3 cellular contexts compared by ENCODE assay signal in the genomic region with DNA sequence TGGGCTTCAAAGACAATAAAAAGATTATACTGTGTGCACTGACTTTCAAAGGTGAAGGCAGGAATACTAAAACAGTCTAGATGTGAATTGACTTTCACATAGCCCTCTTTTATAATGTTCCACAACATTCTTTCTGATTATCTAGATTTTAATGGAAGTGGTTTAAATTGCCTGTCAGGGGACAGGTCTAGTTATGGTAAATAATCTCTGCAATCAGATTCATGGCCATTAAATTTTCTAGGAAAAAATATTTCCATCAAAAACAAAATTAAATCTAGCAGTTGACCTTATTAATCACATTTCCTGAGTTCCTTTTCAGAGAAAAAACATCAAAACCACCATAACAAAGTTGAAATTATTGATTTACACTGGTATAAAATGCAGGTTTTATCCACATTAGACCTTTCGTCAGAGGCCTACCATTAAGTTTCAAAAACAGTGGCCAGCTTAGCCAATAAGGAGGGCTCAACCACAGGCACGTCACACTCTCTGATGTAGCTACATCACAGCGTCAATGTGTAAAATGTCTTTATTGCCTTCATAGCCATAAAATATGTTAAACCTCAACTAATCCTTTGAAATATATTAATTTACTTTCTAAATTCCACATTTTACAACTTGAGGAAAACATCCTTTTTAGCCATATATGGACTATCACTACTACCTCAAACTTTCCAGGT.
TF ChIP-seq lines count a peak whose summit lies in the region.

No MANE protein-coding gene starts in this region.

TF ChIP-seq in A549, 52 proteins besides CTCF, POLR2A, EP300 and RAD21:
- TF ChIP-seq FOSL2 (IDR thresholded peaks at IDR 0.05) = no peak
- TF ChIP-seq FOSL2 (CRISPR knock-in tag; IDR thresholded peaks at IDR 0.05) = no peak
- TF ChIP-seq POLR2AphosphoS2 (conservative IDR thresholded peaks at IDR 0.05; ENCODE audit: low read length) = no peak
- TF ChIP-seq SREBF2 (IDR thresholded peaks at IDR 0.05) = no peak
- TF ChIP-seq KDM1A (IDR thresholded peaks at IDR 0.05; ENCODE audit: low read depth) = no peak

TF ChIP-seq in HEK293, 187 proteins besides CTCF, POLR2A, EP300 and RAD21:
- no peak for TF ChIP-seq KLF8 (tag by site-specific recombination; IDR thresholded peaks at IDR 0.05)
- TF ChIP-seq, protein P1, sequence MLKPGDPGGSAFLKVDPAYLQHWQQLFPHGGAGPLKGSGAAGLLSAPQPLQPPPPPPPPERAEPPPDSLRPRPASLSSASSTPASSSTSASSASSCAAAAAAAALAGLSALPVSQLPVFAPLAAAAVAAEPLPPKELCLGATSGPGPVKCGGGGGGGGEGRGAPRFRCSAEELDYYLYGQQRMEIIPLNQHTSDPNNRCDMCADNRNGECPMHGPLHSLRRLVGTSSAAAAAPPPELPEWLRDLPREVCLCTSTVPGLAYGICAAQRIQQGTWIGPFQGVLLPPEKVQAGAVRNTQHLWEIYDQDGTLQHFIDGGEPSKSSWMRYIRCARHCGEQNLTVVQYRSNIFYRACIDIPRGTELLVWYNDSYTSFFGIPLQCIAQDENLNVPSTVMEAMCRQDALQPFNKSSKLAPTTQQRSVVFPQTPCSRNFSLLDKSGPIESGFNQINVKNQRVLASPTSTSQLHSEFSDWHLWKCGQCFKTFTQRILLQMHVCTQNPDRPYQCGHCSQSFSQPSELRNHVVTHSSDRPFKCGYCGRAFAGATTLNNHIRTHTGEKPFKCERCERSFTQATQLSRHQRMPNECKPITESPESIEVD (tag by site-specific recombination; IDR thresholded peaks at IDR 0.05) = peak; percentile 37; the same call in 1 of the 2 replicates

TF ChIP-seq in endothelial cell of umbilical vein, 7 proteins besides CTCF, POLR2A, EP300 and RAD21:
- no peak for TF ChIP-seq POLR2AphosphoS5 (IDR thresholded peaks at IDR 0.05; ENCODE audit: insufficient read depth, low read depth, low read length)
- no peak for TF ChIP-seq GATA2 (IDR thresholded peaks at IDR 0.05; ENCODE audit: insufficient read depth, insufficient read length, low read depth, low read length)
- TF ChIP-seq, protein P2, sequence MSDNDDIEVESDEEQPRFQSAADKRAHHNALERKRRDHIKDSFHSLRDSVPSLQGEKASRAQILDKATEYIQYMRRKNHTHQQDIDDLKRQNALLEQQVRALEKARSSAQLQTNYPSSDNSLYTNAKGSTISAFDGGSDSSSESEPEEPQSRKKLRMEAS (IDR thresholded peaks at IDR 0.05; ENCODE audit: insufficient read depth, insufficient read length) = no peak
